In genomic region chr12:43914923-43915468, GRCh38 we compare ENCODE assay signal across 12 cellular contexts.
DNase-seq lines count a peak whose midpoint lies in the region; ATAC-seq, FAIRE-seq and TF ChIP-seq lines count a peak whose summit lies in the region.
"Had no signal": no experiment of that assay in that cellular context is flagged by ENCODE, and none has a peak within 500 bp of the region (broad histone marks: within the 10 kb centered on the region; RNA-seq: fewer than 3 reads in every experiment).

No MANE protein-coding gene starts in this region.

- no peak overlapping the region for H3K4me2 ChIP-seq in DND-41 (ENCODE audit: insufficient read depth, low read length)
- no peak overlapping the region for H3K4me2 ChIP-seq in HepG2 (ENCODE audit: low read depth, low read length)

- no peak for ATAC-seq in DND-41 (ENCODE audit: insufficient read depth, low read depth)
- peak; percentile 88 for ATAC-seq in WTC11
- ATAC-seq in HepG2, result peak; percentile 80
- ATAC-seq in GM19324 (IDR thresholded peaks at IDR 0.05; ENCODE audit: low FRiP score, unreplicated experiment), result no peak
- ATAC-seq in GM18520 (IDR thresholded peaks at IDR 0.05; ENCODE audit: unreplicated experiment), result no peak
- no peak for ATAC-seq in naive thymus-derived CD8-positive, alpha-beta T cell
- ATAC-seq: activated T-cell treated with anti-CD3 and anti-CD28 coated beads, Interleukin-2, amount 50 U/mL, for 4 hours; stimulated activated naive CD8-positive, alpha-beta T cell treated with anti-CD3 and anti-CD28 coated beads, Interleukin-15, amount 100 ng/mL, for 72 hours had no signal

- no peak overlapping the region for H3K4me3 Mint-ChIP-seq in WTC11
- H3K4me3 Mint-ChIP-seq in naive thymus-derived CD8-positive, alpha-beta T cell, result no peak overlapping the region
- H3K4me3 Mint-ChIP-seq: activated T-cell treated with anti-CD3 and anti-CD28 coated beads, Interleukin-2, amount 50 U/mL, for 4 hours; stimulated activated naive CD8-positive, alpha-beta T cell treated with anti-CD3 and anti-CD28 coated beads, Interleukin-15, amount 100 ng/mL, for 72 hours had no signal

- no peak for TF ChIP-seq POLR2A in HepG2 (IDR thresholded peaks at IDR 0.05; ENCODE audit: insufficient read depth in 1 of 2, low read depth in 2 of 2, low read length in 2 of 2)

- H3K27ac Mint-ChIP-seq in WTC11, result no peak overlapping the region
- H3K27ac Mint-ChIP-seq in naive thymus-derived CD8-positive, alpha-beta T cell, result no peak overlapping the region
- H3K27ac Mint-ChIP-seq: stimulated activated naive CD8-positive, alpha-beta T cell treated with anti-CD3 and anti-CD28 coated beads, Interleukin-15, amount 100 ng/mL, for 72 hours had no signal

- peaks cover 8% of the 10 kb centered on the region for H3K4me1 Mint-ChIP-seq in WTC11
- peaks cover 0 to 3% (median 0%) of the 10 kb centered on the region in 4 donors for H3K4me1 Mint-ChIP-seq in naive thymus-derived CD8-positive, alpha-beta T cell
- H3K4me1 Mint-ChIP-seq: stimulated activated naive CD8-positive, alpha-beta T cell treated with anti-CD3 and anti-CD28 coated beads, Interleukin-15, amount 100 ng/mL, for 72 hours had no signal

- H3K9ac ChIP-seq in DND-41 (ENCODE audit: low read depth, low read length) (no peak overlapping the region), HepG2 (ENCODE audit: insufficient read depth, low read depth, low read length) (no peak overlapping the region)

- H3K27me3 ChIP-seq in DND-41 (ENCODE audit: insufficient read depth, low read length, poor library complexity) (no peaks in the 10 kb centered on the region), HepG2 (ENCODE audit: control insufficient read depth in 1 of 2, insufficient read depth in 2 of 2, low read length in 2 of 2) (no peaks in the 10 kb centered on the region)

- no peaks in the 10 kb centered on the region for H3K36me3 Mint-ChIP-seq in WTC11
- peaks cover 0 to 5% (median 0%) of the 10 kb centered on the region in 3 donors for H3K36me3 Mint-ChIP-seq in naive thymus-derived CD8-positive, alpha-beta T cell

- POLR2A ChIA-PET in WTC11 (lab: Charles Lee), result interaction anchor here (0.6 kb wide), 1 partner anchor 127 kb away, joined by 3 read pairs; no protein-coding TSS in a partner anchor
- POLR2A ChIA-PET in HepG2 (lab: Yijun Ruan, JAX), result no interaction called here
- POLR2A ChIA-PET in naive thymus-derived CD8-positive, alpha-beta T cell (lab: Charles Lee), result no interaction called here

- no peaks in the 10 kb centered on the region for H3K27me3 Mint-ChIP-seq in WTC11 (ENCODE audit: low read depth)
- no peaks in the 10 kb centered on the region for H3K27me3 Mint-ChIP-seq in naive thymus-derived CD8-positive, alpha-beta T cell
- H3K27me3 Mint-ChIP-seq: stimulated activated naive CD8-positive, alpha-beta T cell treated with anti-CD3 and anti-CD28 coated beads, Interleukin-15, amount 100 ng/mL, for 72 hours had no signal

- TF ChIP-seq RAD21 in HepG2 (CRISPR knock-in tag; IDR thresholded peaks at IDR 0.05), result no peak

- CTCF ChIA-PET in WTC11 (lab: Charles Lee) (interaction anchor here (0.7 to 1.5 kb wide), 4 partner anchors 10 to 1033 kb away, joined by 3 to 4 read pairs (median 3); partner anchors contain the start of gene TWF1), HepG2 (lab: Yijun Ruan, JAX; ENCODE audit: low intra/inter-chr PET ratio, low total read pairs) (interaction anchor here (1.2 kb wide), 1 partner anchor 1016 kb away, joined by 3 read pairs; no protein-coding TSS in a partner anchor)

- no peak for TF ChIP-seq EP300 in HepG2 (IDR thresholded peaks at IDR 0.05; ENCODE audit: low read depth in 2 of 2, low read length in 2 of 2)
- TF ChIP-seq EP300 in HepG2 (CRISPR knock-in tag; IDR thresholded peaks at IDR 0.05; ENCODE audit: borderline replicate concordance), result no peak

- H3K27ac ChIP-seq in DND-41 (ENCODE audit: low read length) (no peak overlapping the region), HepG2 (ENCODE audit: extremely low read length, insufficient read depth, low read length) (no peak overlapping the region)
- H3K27ac ChIP-seq: SK-N-MC had no signal

- intact Hi-C loops in HepG2 (cut with micrococcal nuclease; ENCODE audit: unreplicated experiment), result no loop called here

- 76% methylated on average over 3 of the region's 3 CpGs for whole genome bisulfite sequencing in HepG2 (ENCODE audit: low lambda C conversion rate)

- H3K9me3 ChIP-seq in DND-41 (ENCODE audit: insufficient read depth, low read length, severe bottlenecking) (no peaks in the 10 kb centered on the region), HepG2 (ENCODE audit: low read length) (no peaks in the 10 kb centered on the region)

- H3K36me3 ChIP-seq in DND-41 (ENCODE audit: insufficient read depth, low read length), result no peaks in the 10 kb centered on the region
- H3K36me3 ChIP-seq in HepG2 (replicated peaks in 1 of 2; ENCODE audit: control insufficient read depth in 1 of 2, insufficient read depth in 2 of 2, low read length in 2 of 2), result no peaks in the 10 kb centered on the region

- H4K20me1 ChIP-seq in DND-41 (ENCODE audit: insufficient read depth, low read length), result no peaks in the 10 kb centered on the region
- H4K20me1 ChIP-seq in HepG2 (ENCODE audit: insufficient read depth, low read length), result no peaks in the 10 kb centered on the region

- H3K79me2 ChIP-seq in DND-41 (ENCODE audit: insufficient read depth, low read length) (no peaks in the 10 kb centered on the region), HepG2 (ENCODE audit: insufficient read depth, low read length) (no peaks in the 10 kb centered on the region)

- H3K4me1 ChIP-seq in DND-41 (ENCODE audit: insufficient read depth, low read length) (no peaks in the 10 kb centered on the region), HepG2 (ENCODE audit: insufficient read depth, low read length) (no peaks in the 10 kb centered on the region)

- peak; percentile 44 for TF ChIP-seq CTCF in DND-41 (IDR thresholded peaks at IDR 0.05; ENCODE audit: borderline replicate concordance, extremely low read depth, low read length, poor library complexity, severe bottlenecking)
- no peak for TF ChIP-seq CTCF in WTC11 (IDR thresholded peaks at IDR 0.05)
- peak; percentile 61 for TF ChIP-seq CTCF in HepG2 (CRISPR knock-in tag; IDR thresholded peaks at IDR 0.05)

- DNase-seq in DND-41, result no peak
- peak; percentile 15 for DNase-seq in HCEC 1CT
- no peak for DNase-seq in WTC11 (ENCODE audit: low spot score)
- DNase-seq in HepG2 (ENCODE audit: low spot score), result peak; percentile 10
- DNase-seq in NCI-H1930 (lab: John Stamatoyannopoulos, UW), result no peak
- no peak for DNase-seq in naive thymus-derived CD8-positive, alpha-beta T cell
- DNase-seq: activated T-cell treated with anti-CD3 and anti-CD28 coated beads, Interleukin-2, amount 50 U/mL, for 4 hours; stimulated activated naive CD8-positive, alpha-beta T cell treated with anti-CD3 and anti-CD28 coated beads, Interleukin-15, amount 100 ng/mL, for 72 hours had no signal

- H2AFZ ChIP-seq in DND-41 (ENCODE audit: low read depth, low read length) (no peak overlapping the region), HepG2 (ENCODE audit: low read length) (no peak overlapping the region)

- H3K9me3 Mint-ChIP-seq in WTC11, result no peaks in the 10 kb centered on the region
- H3K9me3 Mint-ChIP-seq in naive thymus-derived CD8-positive, alpha-beta T cell, result peaks cover 0 to 2% (median 0%) of the 10 kb centered on the region in 9 donors
- H3K9me3 Mint-ChIP-seq: activated T-cell treated with anti-CD3 and anti-CD28 coated beads, Interleukin-2, amount 50 U/mL, for 4 hours; stimulated activated naive CD8-positive, alpha-beta T cell treated with anti-CD3 and anti-CD28 coated beads, Interleukin-15, amount 100 ng/mL, for 72 hours had no signal

- FAIRE-seq in HepG2 (lab: Jason Lieb, UNC), result no peak
- FAIRE-seq: GM12892 had no signal

- in situ Hi-C loops in HepG2 (cut with HindIII; ENCODE audit: extremely low pct_ligation_motif_present, low pct_unique_long_range_greater_than_20kb), result no loop called here

- BruUV-seq in HepG2 (replicated peaks; lab: Mats Ljungman, UMichigan), result no TSS peak

- no peak overlapping the region for H3K4me3 ChIP-seq in DND-41 (ENCODE audit: low read depth in 1 of 2, low read length in 2 of 2)
- H3K4me3 ChIP-seq in HepG2 (replicated peaks in 1 of 3; ENCODE audit: insufficient read depth in 1 of 3, low read depth in 2 of 3, low read length in 3 of 3), result no peak overlapping the region
- H3K4me3 ChIP-seq: SK-N-MC had no signal

TF ChIP-seq in WTC11, 78 proteins besides CTCF, POLR2A, EP300 and RAD21 (continues in another document):
- TF ChIP-seq ZNF219 (CRISPR knock-in tag; IDR thresholded peaks at IDR 0.05; ENCODE audit: borderline replicate concordance) (no peak), FOXP1 (CRISPR knock-in tag; IDR thresholded peaks at IDR 0.05; ENCODE audit: borderline replicate concordance) (no peak), ZNF121 (CRISPR knock-in tag; IDR thresholded peaks at IDR 0.05) (no peak), ZNF317 (CRISPR knock-in tag; IDR thresholded peaks at IDR 0.05; ENCODE audit: borderline replicate concordance, low read depth) (no peak), ZNF671 (CRISPR knock-in tag; IDR thresholded peaks at IDR 0.05) (no peak), PREB (CRISPR knock-in tag; IDR thresholded peaks at IDR 0.05; ENCODE audit: borderline replicate concordance) (no peak)

TF ChIP-seq in HepG2, 621 proteins besides CTCF, POLR2A, EP300 and RAD21:
- TF ChIP-seq STAG1 (CRISPR knock-in tag; IDR thresholded peaks at IDR 0.05), result peak; percentile 31
- TF ChIP-seq ZNF891 (CRISPR knock-in tag; IDR thresholded peaks at IDR 0.05), result no peak

Comparison
In these comparisons a context has a peak if more than half of its experiments do, and no peak if none do; other contexts are left out.
1. ATAC-seq: peak in WTC11 (single experiment) and HepG2 (single experiment); none in DND-41 (single experiment), GM19324 (single experiment), GM18520 (single experiment) and naive thymus-derived CD8-positive, alpha-beta T cell (0 of 2).
2. DNase-seq: peak in HCEC 1CT (single experiment) and HepG2 (single experiment); none in DND-41 (single experiment), WTC11 (single experiment), NCI-H1930 (0 of 2) and naive thymus-derived CD8-positive, alpha-beta T cell (0 of 10).